ENCODE assay signal across 17 cellular contexts in genomic region chr21:46187251-46187650, GRCh38. TPM values are rescaled to one million over a fixed set of nuclear protein-coding genes. Genes with fewer than 3 reads are reported as not detected.
A peak's percentile ranks its signal among the peaks of the same experiment; 100 is the strongest.
DNase-seq lines count a peak whose midpoint lies in the region; ATAC-seq and TF ChIP-seq lines count a peak whose summit lies in the region.
"Had no signal": no experiment of that assay in that cellular context is flagged by ENCODE, and none has a peak within 500 bp of the region (broad histone marks: within the 10 kb centered on the region; RNA-seq: fewer than 3 reads in every experiment).

No MANE protein-coding gene starts in this region.

- TF ChIP-seq POLR2A in testis (IDR thresholded peaks at IDR 0.05): no peak

- no peak overlapping the region for H3K4me3 ChIP-seq in testis
- H3K4me3 ChIP-seq in BE2C (ENCODE audit: low read depth, low read length): no peak overlapping the region
- H3K4me3 ChIP-seq: MG63, PC-9 had no signal

- H3K27me3 ChIP-seq in testis (no peaks in the 10 kb centered on the region), BE2C (no peaks in the 10 kb centered on the region)
- H3K27me3 ChIP-seq: MG63 had no signal

- intact Hi-C loops in testis (cut with DNase I; ENCODE audit: low total_unique reads): no loop called here

- H3K9me3 ChIP-seq in testis (no peaks in the 10 kb centered on the region), BE2C (no peaks in the 10 kb centered on the region)
- H3K9me3 ChIP-seq: MG63 had no signal

- DNase-seq in activated CD8-positive, alpha-beta memory T cell treated with anti-CD3 and anti-CD28 coated beads for 24 hours: peak; percentile 24
- DNase-seq in activated CD8-positive, alpha-beta memory T cell treated with anti-CD3 and anti-CD28 coated beads, Interleukin-2, amount 50 U/mL, for 48 hours: no peak
- DNase-seq in left kidney (ENCODE audit: low read depth, low spot score) (peak; percentile 62), testis (no peak), BE2C (no peak)
- DNase-seq: COR-L47, DMS153, EL, H7, MG63, NCI-H1105, NCI-H1694 treated with DMSO at 0.1 percent for 48 hours, PC-9 had no signal

- peak overlapping the region; percentile 43 for H3K27ac ChIP-seq in angular gyrus (ENCODE audit: low read depth, low read length)
- H3K27ac ChIP-seq in testis: peak overlapping the region; percentile 77 to 81
- H3K27ac ChIP-seq: PC-9 had no signal

- H3K36me3 ChIP-seq in testis (ENCODE audit: low read depth, missing control alignments): no peaks in the 10 kb centered on the region
- H3K36me3 ChIP-seq in BE2C: peaks cover 6% of the 10 kb centered on the region; the same call in 1 of the 2 replicates

- TF ChIP-seq CTCF in testis (IDR thresholded peaks at IDR 0.05) (no peak), BE2C (IDR thresholded peaks at IDR 0.05; ENCODE audit: low read depth, low read length) (no peak)

- 78 to 82% methylated on average over 8 of the region's 8 CpGs for WGBS in testis, 2 donors

- ATAC-seq in GM18867 (IDR thresholded peaks at IDR 0.05; ENCODE audit: unreplicated experiment): no peak
- ATAC-seq in HG03280 (IDR thresholded peaks at IDR 0.05; ENCODE audit: unreplicated experiment): no peak

- H3K4me1 ChIP-seq in testis (peaks cover 46% of the 10 kb centered on the region), BE2C (peaks cover 21% of the 10 kb centered on the region)

RNA-seq across cellular contexts. Expression of gene SPATC1L, which starts 3.0 kb away (rescaled TPM):
- total RNA-seq in testis: 10 to 100 TPM; 75.6 to 96.1 TPM
- polyA plus RNA-seq in testis (ENCODE audit: insufficient read depth, low read depth, low replicate concordance): 55.4 TPM
- polyA plus RNA-seq in BE2C (2012; ENCODE audit: insufficient read depth, insufficient read length, low read depth): 29.5 TPM

RNA-seq across cellular contexts. Expression of gene FTCD, which starts 31.9 kb away (rescaled TPM):
- 10 to 100 TPM; 50.5 to 63.5 TPM for total RNA-seq in testis
- polyA plus RNA-seq in testis (ENCODE audit: insufficient read depth, low read depth, low replicate concordance): 49.2 TPM
- polyA plus RNA-seq in BE2C (2012; ENCODE audit: insufficient read depth, insufficient read length, low read depth): 3.1 TPM
- total RNA-seq: H7 had no signal
- polyA plus RNA-seq: CD14-positive monocyte had no signal

RNA-seq across cellular contexts. Expression of gene LSS, which starts 41.3 kb away (rescaled TPM):
- total RNA-seq in testis: 100 to 1,000 TPM; 126 to 152 TPM
- 35.6 TPM for polyA plus RNA-seq in testis (ENCODE audit: insufficient read depth, low read depth, low replicate concordance)
- polyA plus RNA-seq in BE2C (2012; ENCODE audit: insufficient read depth, insufficient read length, low read depth): 84.6 TPM

Comparison
In these comparisons a context has a peak if more than half of its experiments do, and no peak if none do; other contexts are left out.
1. DNase-seq: peak in activated CD8-positive, alpha-beta memory T cell treated with anti-CD3 and anti-CD28 coated beads for 24 hours (single experiment) and left kidney (single experiment); none in activated CD8-positive, alpha-beta memory T cell treated with anti-CD3 and anti-CD28 coated beads, Interleukin-2, amount 50 U/mL, for 48 hours (single experiment), testis (single experiment) and BE2C (single experiment).